ENCODE assay signal across 16 cellular contexts in the genomic region with DNA sequence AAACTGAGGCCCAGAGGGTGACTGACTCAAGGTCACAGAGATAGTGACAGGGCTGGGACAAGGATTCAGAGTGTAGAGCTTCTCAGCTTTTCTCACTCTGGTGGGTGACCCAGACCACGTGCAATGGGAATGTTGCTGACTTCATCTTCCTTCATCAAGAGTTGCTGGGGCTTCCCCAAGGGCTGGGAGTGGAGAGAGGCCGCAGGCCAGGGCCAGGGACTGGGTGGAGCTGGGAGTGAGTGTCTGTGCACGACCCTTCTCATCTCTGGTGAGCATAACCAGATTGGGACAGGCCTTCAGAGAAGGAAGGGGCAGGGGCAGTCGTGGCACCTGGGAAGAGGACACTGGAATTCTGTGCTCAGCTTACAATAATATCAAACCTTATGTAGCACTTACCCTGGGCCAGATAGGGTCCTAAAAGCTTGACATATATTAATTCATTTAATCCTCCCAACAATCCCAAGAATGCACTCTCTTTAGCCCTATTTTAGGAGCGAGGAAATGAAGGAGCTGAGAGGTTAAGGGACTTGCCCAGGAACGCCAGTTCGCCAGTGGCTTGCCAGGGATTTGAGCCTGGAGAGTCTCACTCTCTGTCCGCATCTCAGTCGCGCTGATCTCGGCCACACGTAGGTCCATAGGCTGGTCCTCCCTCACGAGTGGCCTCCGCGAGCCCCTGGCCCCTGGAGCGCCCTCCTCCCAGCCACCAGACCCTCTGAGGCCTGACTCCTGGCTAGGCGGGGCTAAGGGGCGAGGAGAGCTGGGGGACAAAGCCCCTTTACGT. TPM values are rescaled to one million over a fixed set of nuclear protein-coding genes. Genes with fewer than 3 reads are reported as not detected.
A peak's percentile ranks its signal among the peaks of the same experiment; 100 is the strongest.
DNase-seq lines count a peak whose midpoint lies in the region; TF ChIP-seq lines count a peak whose summit lies in the region.
"Had no signal": no experiment of that assay in that cellular context is flagged by ENCODE, and none has a peak within 500 bp of the region (broad histone marks: within the 10 kb centered on the region; RNA-seq: fewer than 3 reads in every experiment).

No MANE protein-coding gene starts in this region.

- intact Hi-C loops in mammary epithelial cell (cut with micrococcal nuclease), result no loop called here

- CTCF ChIA-PET in mammary epithelial cell (lab: Charles Lee; ENCODE audit: low non-redundant PET), result no interaction called here

- H3K4me3 ChIP-seq in H7 (ENCODE audit: insufficient read depth, low read depth, low read length), result peak overlapping the region; percentile 51
- no peak overlapping the region for H3K4me3 ChIP-seq in mammary epithelial cell (replicated peaks in 1 of 3; ENCODE audit: insufficient read depth in 1 of 3, low read depth in 2 of 3, low read length in 3 of 3)
- H3K4me3 ChIP-seq in iPS-20b (ENCODE audit: low read length), result peak overlapping the region; percentile 50
- peak overlapping the region; percentile 42 for H3K4me3 ChIP-seq in retinal pigment epithelial cell (ENCODE audit: low read length)

- H3K4me1 ChIP-seq in mammary epithelial cell (ENCODE audit: insufficient read depth, low read length), result no peaks in the 10 kb centered on the region
- no peaks in the 10 kb centered on the region for H3K4me1 ChIP-seq in iPS-20b (ENCODE audit: insufficient read depth, low read length)

- BruUV-seq in mammary epithelial cell (replicated peaks; lab: Mats Ljungman, UMichigan), result no TSS peak

- dilution Hi-C loops in mammary epithelial cell (cut with HindIII; ENCODE audit: low sequenced_read_pairs), result no loop called here

- no peaks in the 10 kb centered on the region for H3K9me3 Mint-ChIP-seq in glutamatergic neuron (ENCODE audit: unreplicated experiment)
- H3K9me3 Mint-ChIP-seq: activated CD4-positive, alpha-beta memory T cell treated with anti-CD3 and anti-CD28 coated beads, Interleukin-2, amount 10 ng/mL, durations not matched to agents 7 days and 5 days; activated naive CD4-positive, alpha-beta T cell treated with anti-CD3 and anti-CD28 coated beads for 36 hours; CD8-positive, alpha-beta memory T cell had no signal

- DNase-seq in H7 (peak; percentile 50), mammary epithelial cell (no peak), retinal pigment epithelial cell (ENCODE audit: low read depth) (no peak), glutamatergic neuron (no peak), HUDEP-2 (lab: John Stamatoyannopoulos, UW; ENCODE audit: unreplicated experiment in 76 of 76) (no peak), NK-92 (lab: John Stamatoyannopoulos, UW; ENCODE audit: unreplicated experiment) (no peak), mesenteric fat pad (ENCODE audit: low spot score) (no peak)
- DNase-seq: activated CD4-positive, alpha-beta memory T cell treated with anti-CD3 and anti-CD28 coated beads, Interleukin-2, amount 10 ng/mL, durations not matched to agents 7 days and 5 days; activated naive CD4-positive, alpha-beta T cell treated with anti-CD3 and anti-CD28 coated beads for 36 hours; CD8-positive, alpha-beta memory T cell; cortex of kidney; naive B cell; NCI-H2029 treated with DMSO at 0.1 percent for 48 hours; stimulated activated CD4-positive, alpha-beta T cell treated with anti-CD3 and anti-CD28 coated beads, Interleukin-12 subunit alpha, Interleukin-12 subunit beta, amount 100 ng/mL, for 4 hours had no signal

- peaks cover 10% of the 10 kb centered on the region for H3K27me3 ChIP-seq in H7 (ENCODE audit: control insufficient read depth, insufficient read depth, low read length)
- peaks cover 7% of the 10 kb centered on the region for H3K27me3 ChIP-seq in mammary epithelial cell (ENCODE audit: insufficient read depth, low read length)
- peaks cover 25% of the 10 kb centered on the region for H3K27me3 ChIP-seq in iPS-20b (ENCODE audit: insufficient read depth, low read length)

- no peaks in the 10 kb centered on the region for H3K36me3 Mint-ChIP-seq in glutamatergic neuron (ENCODE audit: unreplicated experiment)
- H3K36me3 Mint-ChIP-seq: CD8-positive, alpha-beta memory T cell; naive B cell had no signal

- H3K4me3 Mint-ChIP-seq in glutamatergic neuron (ENCODE audit: unreplicated experiment), result no peak overlapping the region
- H3K4me3 Mint-ChIP-seq: activated CD4-positive, alpha-beta memory T cell treated with anti-CD3 and anti-CD28 coated beads, Interleukin-2, amount 10 ng/mL, durations not matched to agents 7 days and 5 days; activated naive CD4-positive, alpha-beta T cell treated with anti-CD3 and anti-CD28 coated beads for 36 hours; CD8-positive, alpha-beta memory T cell; naive B cell had no signal

- no peak overlapping the region for H3K4me2 ChIP-seq in mammary epithelial cell (ENCODE audit: insufficient read depth, low read depth, low read length)
- H3K4me2 ChIP-seq: KMS-11 had no signal

- 77% methylated on average over 13 of the region's 19 CpGs for WGBS in mammary epithelial cell (ENCODE audit: low coverage, missing lambda C conversion rate)

- no peaks in the 10 kb centered on the region for H4K20me1 ChIP-seq in mammary epithelial cell (ENCODE audit: insufficient read depth, low read length)

- in situ Hi-C loops in mammary epithelial cell (cut with MboI; ENCODE audit: low sequenced_read_pairs in 2 of 2), result no loop called here

- H3K27ac Mint-ChIP-seq in glutamatergic neuron (ENCODE audit: unreplicated experiment), result no peak overlapping the region
- H3K27ac Mint-ChIP-seq: activated CD4-positive, alpha-beta memory T cell treated with anti-CD3 and anti-CD28 coated beads, Interleukin-2, amount 10 ng/mL, durations not matched to agents 7 days and 5 days; activated naive CD4-positive, alpha-beta T cell treated with anti-CD3 and anti-CD28 coated beads for 36 hours; CD8-positive, alpha-beta memory T cell; naive B cell had no signal

- H2AFZ ChIP-seq in mammary epithelial cell (ENCODE audit: low read depth, low read length), result peak overlapping the region; percentile 59

- no peaks in the 10 kb centered on the region for H3K36me3 ChIP-seq in H7 (replicated peaks; ENCODE audit: control insufficient read depth, insufficient read depth, low read length)
- no peaks in the 10 kb centered on the region for H3K36me3 ChIP-seq in mammary epithelial cell (ENCODE audit: insufficient read depth, low read length)
- no peaks in the 10 kb centered on the region for H3K36me3 ChIP-seq in iPS-20b (ENCODE audit: insufficient read depth, low read depth, low read length)

- H3K9me3 ChIP-seq in mammary epithelial cell (replicated peaks; ENCODE audit: insufficient read depth, low read length), result no peaks in the 10 kb centered on the region
- H3K9me3 ChIP-seq in iPS-20b (ENCODE audit: insufficient read depth, low read depth, low read length), result no peaks in the 10 kb centered on the region

- peaks cover 2% of the 10 kb centered on the region for H3K27me3 Mint-ChIP-seq in glutamatergic neuron (ENCODE audit: unreplicated experiment)

- no peak for TF ChIP-seq CTCF in mammary epithelial cell (conservative IDR thresholded peaks at IDR 0.05 in 1 of 2, IDR thresholded peaks at IDR 0.05 in 1 of 2; ENCODE audit: extremely low read depth in 1 of 2, insufficient read depth in 1 of 2, low read depth in 1 of 2, low read length in 2 of 2)
- TF ChIP-seq CTCF in retinal pigment epithelial cell (conservative IDR thresholded peaks at IDR 0.05; ENCODE audit: low read depth, low read length), result no peak
- no peak for TF ChIP-seq CTCF in glutamatergic neuron (IDR thresholded peaks at IDR 0.05; ENCODE audit: partially characterized antibody, unreplicated experiment)

- H3K27ac ChIP-seq in mammary epithelial cell (ENCODE audit: insufficient read depth, low read depth, low read length) (no peak overlapping the region), iPS-20b (ENCODE audit: low read length) (no peak overlapping the region)
- H3K27ac ChIP-seq: KMS-11 had no signal

- H3K4me1 Mint-ChIP-seq in glutamatergic neuron (ENCODE audit: low read depth, unreplicated experiment), result no peaks in the 10 kb centered on the region
- H3K4me1 Mint-ChIP-seq: activated CD4-positive, alpha-beta memory T cell treated with anti-CD3 and anti-CD28 coated beads, Interleukin-2, amount 10 ng/mL, durations not matched to agents 7 days and 5 days; CD8-positive, alpha-beta memory T cell; naive B cell had no signal

- H3K9ac ChIP-seq in mammary epithelial cell (ENCODE audit: insufficient read depth, low read length) (no peak overlapping the region), iPS-20b (ENCODE audit: low read depth, low read length) (peak overlapping the region; percentile 64; the same call in 1 of the 2 replicates)
- H3K9ac ChIP-seq: KMS-11 had no signal

- H3K79me2 ChIP-seq in mammary epithelial cell (ENCODE audit: insufficient read depth, low read length), result no peaks in the 10 kb centered on the region

RNA-seq across cellular contexts. Expression of a gene that starts 15.8 kb away (rescaled TPM):
- total RNA-seq in H7 (2014; rRNA removed; shearing (Covaris generic)), result 578 and 613 TPM in 2 replicates
- 100 to 1,000 TPM; 175 to 187 TPM for total RNA-seq in mammary epithelial cell
- polyA plus RNA-seq in mammary epithelial cell, result 380 TPM
- polyA minus RNA-seq in mammary epithelial cell, result 709 TPM
- total RNA-seq in glutamatergic neuron (ENCODE audit: unreplicated experiment), result 1.3 TPM
- 4.6 TPM for total RNA-seq in mesenteric fat pad

RNA-seq across cellular contexts. Expression of a gene that starts 41.5 kb away (rescaled TPM):
- 581 and 770 TPM in 2 replicates for total RNA-seq in H7 (2014; rRNA removed; shearing (Covaris generic))
- 100 to 1,000 TPM; 350 to 850 TPM for total RNA-seq in mammary epithelial cell
- 312 TPM for polyA plus RNA-seq in mammary epithelial cell
- 610 TPM for polyA minus RNA-seq in mammary epithelial cell
- 283 TPM for total RNA-seq in glutamatergic neuron (ENCODE audit: unreplicated experiment)
- total RNA-seq in mesenteric fat pad, result 393 TPM

RNA-seq across cellular contexts. Expression of a gene that starts 59.9 kb away (rescaled TPM):
- total RNA-seq in H7 (2014; rRNA removed; shearing (Covaris generic)), result 318 and 445 TPM in 2 replicates
- total RNA-seq in mammary epithelial cell, result 100 to 1,000 TPM in 1 of 2 donors, 10 to 100 TPM in 1; 97.0 to 397 TPM
- 391 TPM for polyA plus RNA-seq in mammary epithelial cell
- 365 TPM for polyA minus RNA-seq in mammary epithelial cell
- 14.0 TPM for total RNA-seq in glutamatergic neuron (ENCODE audit: unreplicated experiment)
- total RNA-seq in mesenteric fat pad, result 5.7 TPM

Comparison
In these comparisons a context has a peak if more than half of its experiments do, and no peak if none do; other contexts are left out.
1. H3K4me3 ChIP-seq: peak in H7 (single experiment), iPS-20b (single experiment) and retinal pigment epithelial cell (single experiment); none in mammary epithelial cell (0 of 3).
2. RNA of a gene that starts 15.8 kb away (total RNA-seq): 578 to 613 TPM in H7 and 175 to 187 TPM in mammary epithelial cell; 4.6 TPM in mesenteric fat pad (single experiment) and 1.3 TPM in glutamatergic neuron (single experiment); every median in the first group is over 10 times any median in the second.